In the genomic region with DNA sequence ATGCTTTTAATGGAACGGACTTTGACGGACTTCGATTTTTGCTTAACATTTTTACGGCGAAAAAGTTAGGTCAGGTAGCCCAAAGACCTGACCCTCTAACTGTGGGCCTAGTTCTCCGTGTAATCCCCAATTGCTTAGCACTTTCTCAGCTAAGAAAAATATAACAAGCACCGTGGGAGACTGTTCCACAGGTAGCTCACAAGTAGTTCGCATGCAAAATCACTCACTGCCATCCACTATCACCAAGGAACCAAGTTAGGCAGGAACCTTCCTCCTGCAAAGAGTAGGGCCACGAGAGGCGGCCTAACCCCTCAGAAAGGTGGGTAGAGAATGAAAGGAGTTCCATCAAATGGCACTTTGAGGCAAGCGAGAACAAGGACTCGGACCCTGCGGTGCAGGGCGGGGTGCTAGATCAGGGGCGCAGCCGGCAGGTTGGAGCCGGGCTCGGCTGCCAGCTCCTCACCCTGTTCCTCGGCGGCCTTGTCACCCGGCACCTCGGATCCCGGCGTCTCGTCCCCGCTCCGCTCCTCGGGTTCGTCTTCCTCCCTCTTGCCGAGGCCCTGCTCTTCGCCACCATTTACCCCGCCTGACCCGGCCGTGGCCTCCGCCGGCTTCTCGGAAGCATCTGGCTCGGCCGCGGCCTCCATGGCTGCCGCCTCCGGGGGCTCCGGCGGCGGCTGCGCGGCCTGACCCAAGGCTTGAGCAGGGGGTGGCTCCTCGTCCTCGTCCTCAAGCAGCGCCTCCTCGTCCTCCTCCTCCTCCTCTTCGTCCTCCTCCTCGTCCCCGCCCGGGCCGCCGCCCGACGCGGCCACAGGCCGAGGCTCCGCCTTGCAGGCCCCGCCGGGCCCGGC, we compare ENCODE assay signal across 1 cellular context.
A peak's percentile ranks its signal among the peaks of the same experiment; 100 is the strongest.
TF ChIP-seq lines count a peak whose summit lies in the region.

No MANE protein-coding gene starts in this region.

TF ChIP-seq in WTC11, 78 proteins besides CTCF, POLR2A, EP300 and RAD21 (continued from another document):
- peak; percentile 7; the same call in 1 of the 2 replicates for TF ChIP-seq ARID4B (CRISPR knock-in tag; IDR thresholded peaks at IDR 0.05; ENCODE audit: borderline replicate concordance)
TF ChIP-seq in WTC11: peak in this region for 4.
